2 cellular contexts compared by ENCODE assay signal in genomic region chr9:135332979-135333748, GRCh38.
TF ChIP-seq lines count a peak whose summit lies in the region.

No MANE protein-coding gene starts in this region.

TF ChIP-seq in HEK293, 187 proteins besides CTCF, POLR2A, EP300 and RAD21:
- TF ChIP-seq ZNF513 (tag by site-specific recombination; IDR thresholded peaks at IDR 0.05) (peak; percentile 76), ZNF416 (tag by site-specific recombination; IDR thresholded peaks at IDR 0.05) (no peak), ZFP41 (tag by site-specific recombination; IDR thresholded peaks at IDR 0.05; ENCODE audit: borderline replicate concordance) (no peak), ZNF266 (tag by site-specific recombination; IDR thresholded peaks at IDR 0.05; ENCODE audit: low read depth) (no peak), ZBTB7A (tag by site-specific recombination; IDR thresholded peaks at IDR 0.05; ENCODE audit: low read depth) (no peak)

TF ChIP-seq in H1, 55 proteins besides CTCF, POLR2A, EP300 and RAD21 (continued from another document):
- TF ChIP-seq RBBP5 (IDR thresholded peaks at IDR 0.05; ENCODE audit: borderline replicate concordance, low read depth, low read length) (no peak), YY1 (IDR thresholded peaks at IDR 0.05; ENCODE audit: low read depth, low read length) (no peak), NRF1 (IDR thresholded peaks at IDR 0.05; ENCODE audit: low read depth, low read length) (no peak), CREB1 (IDR thresholded peaks at IDR 0.05) (no peak), MAX (IDR thresholded peaks at IDR 0.05) (no peak), SP1 (IDR thresholded peaks at IDR 0.05; ENCODE audit: low read depth, low read length) (no peak)
TF ChIP-seq in H1: peak in this region for 0.
